ENCODE assay signal across 21 cellular contexts in genomic region chr13:90070837-90071525, GRCh38.
DNase-seq lines count a peak whose midpoint lies in the region; ATAC-seq, FAIRE-seq and TF ChIP-seq lines count a peak whose summit lies in the region.
"Had no signal": no experiment of that assay in that cellular context is flagged by ENCODE, and none has a peak within 500 bp of the region (broad histone marks: within the 10 kb centered on the region; RNA-seq: fewer than 3 reads in every experiment).

No MANE protein-coding gene starts in this region.

- DNase-seq in HepG2 (ENCODE audit: low spot score) (peak; percentile 71), right lobe of liver (no peak), HuH-7.5 (ENCODE audit: low spot score) (peak; percentile 4), hepatocyte (ENCODE audit: low spot score) (peak; percentile 9), D341Med (ENCODE audit: low spot score) (no peak), amniotic stem cell (lab: John Stamatoyannopoulos, UW) (no peak)
- DNase-seq: AML-193; Calu3; CD4-positive, alpha-beta memory T cell; DMS79 treated with DMSO at 0.1 percent for 48 hours; GF-D8; H7; HFFc6; IMR-90; KG1 had no signal

- WGBS in HepG2 (ENCODE audit: low lambda C conversion rate) = 2% methylated on average over 4 of the region's 4 CpGs
- WGBS in right lobe of liver (ENCODE audit: insufficient coverage, low coverage, low lambda C conversion rate, missing lambda C conversion rate) = 19% methylated on average over 4 of the region's 4 CpGs
- 69% methylated on average over 4 of the region's 4 CpGs for WGBS in hepatocyte (ENCODE audit: low lambda C conversion rate, missing lambda C conversion rate)

- CTCF ChIA-PET in HepG2 (lab: Yijun Ruan, JAX; ENCODE audit: low intra/inter-chr PET ratio, low total read pairs) = no interaction called here

- ATAC-seq in HepG2 (peak; percentile 92), right lobe of liver (no peak), HG02981 (IDR thresholded peaks at IDR 0.05; ENCODE audit: unreplicated experiment) (no peak)
- ATAC-seq: A549, GM23338, HCT116 had no signal

- TF ChIP-seq CTCF in HepG2 (CRISPR knock-in tag; IDR thresholded peaks at IDR 0.05) = no peak
- no peak for TF ChIP-seq CTCF in right lobe of liver (IDR thresholded peaks at IDR 0.05)
- TF ChIP-seq CTCF in hepatocyte (IDR thresholded peaks at IDR 0.05; ENCODE audit: poor library complexity) = no peak

- H3K4me2 ChIP-seq in HepG2 (ENCODE audit: low read depth, low read length) (peak overlapping the region; percentile 25; the same call in 1 of the 2 replicates), hepatocyte (no peak overlapping the region)
- H3K4me2 ChIP-seq: A549, BLaER1, GM23338 had no signal

- TF ChIP-seq POLR2A in HepG2 (IDR thresholded peaks at IDR 0.05; ENCODE audit: insufficient read depth in 1 of 2, low read depth in 2 of 2, low read length in 2 of 2) = no peak
- no peak for TF ChIP-seq POLR2A in right lobe of liver (IDR thresholded peaks at IDR 0.05)

- no peak overlapping the region for H2AFZ ChIP-seq in HepG2 (ENCODE audit: low read length)
- no peak overlapping the region for H2AFZ ChIP-seq in hepatocyte
- H2AFZ ChIP-seq: GM23338 had no signal

- TF ChIP-seq EP300 in HepG2 (IDR thresholded peaks at IDR 0.05; ENCODE audit: low read depth in 2 of 2, low read length in 2 of 2) (no peak; a peak in 1 of 4 replicates), HepG2 (CRISPR knock-in tag; IDR thresholded peaks at IDR 0.05; ENCODE audit: borderline replicate concordance) (no peak)

- BruUV-seq in HepG2 (replicated peaks; lab: Mats Ljungman, UMichigan) = no TSS peak

- in situ Hi-C loops in HepG2 (cut with HindIII; ENCODE audit: extremely low pct_ligation_motif_present, low pct_unique_long_range_greater_than_20kb) = no loop called here

- H3K9me3 ChIP-seq in HepG2 (ENCODE audit: low read length) (peaks cover 7% of the 10 kb centered on the region; the same call in 1 of the 2 replicates), right lobe of liver (no peaks in the 10 kb centered on the region), hepatocyte (ENCODE audit: low read depth) (no peaks in the 10 kb centered on the region)
- H3K9me3 ChIP-seq: A549, BLaER1 had no signal

- H3K27me3 ChIP-seq in HepG2 (ENCODE audit: control insufficient read depth in 1 of 2, insufficient read depth in 2 of 2, low read length in 2 of 2) (no peaks in the 10 kb centered on the region), right lobe of liver (no peaks in the 10 kb centered on the region), hepatocyte (no peaks in the 10 kb centered on the region)
- H3K27me3 ChIP-seq: BLaER1 had no signal

- peaks cover 12% of the 10 kb centered on the region for H3K4me1 ChIP-seq in HepG2 (ENCODE audit: insufficient read depth, low read length)
- no peaks in the 10 kb centered on the region for H3K4me1 ChIP-seq in right lobe of liver
- no peaks in the 10 kb centered on the region for H3K4me1 ChIP-seq in hepatocyte (ENCODE audit: insufficient read depth)
- H3K4me1 ChIP-seq: A549 had no signal

- H4K20me1 ChIP-seq in HepG2 (ENCODE audit: insufficient read depth, low read length) (no peaks in the 10 kb centered on the region), hepatocyte (ENCODE audit: insufficient read depth, poor library complexity, severe bottlenecking) (no peaks in the 10 kb centered on the region)
- H4K20me1 ChIP-seq: BLaER1 had no signal

- POLR2A ChIA-PET in HepG2 (lab: Yijun Ruan, JAX) = no interaction called here

- TF ChIP-seq RAD21 in HepG2 (CRISPR knock-in tag; IDR thresholded peaks at IDR 0.05) = no peak

- intact Hi-C loops in HepG2 (cut with micrococcal nuclease; ENCODE audit: unreplicated experiment) (loop anchor here (1.0 kb wide), 1 partner anchor 795 kb away; no protein-coding TSS in a partner anchor), right lobe of liver (cut with DNase I) (no loop called here)

- H3K36me3 ChIP-seq in HepG2 (replicated peaks in 1 of 2; ENCODE audit: control insufficient read depth in 1 of 2, insufficient read depth in 2 of 2, low read length in 2 of 2) (no peaks in the 10 kb centered on the region), right lobe of liver (no peaks in the 10 kb centered on the region), hepatocyte (replicated peaks; ENCODE audit: insufficient read depth, low read depth) (no peaks in the 10 kb centered on the region)
- H3K36me3 ChIP-seq: BLaER1 had no signal

- FAIRE-seq in HepG2 (lab: Jason Lieb, UNC) = no peak
- FAIRE-seq: A549 had no signal

- no peaks in the 10 kb centered on the region for H3K9me2 ChIP-seq in hepatocyte (replicated peaks; ENCODE audit: insufficient read depth)

- H3K4me3 ChIP-seq in HepG2 (replicated peaks in 1 of 3; ENCODE audit: insufficient read depth in 1 of 3, low read depth in 2 of 3, low read length in 3 of 3) = no peak overlapping the region
- H3K4me3 ChIP-seq in right lobe of liver = no peak overlapping the region
- H3K4me3 ChIP-seq in hepatocyte = no peak overlapping the region
- H3K4me3 ChIP-seq: A549, BLaER1, GM23338 had no signal

- no peaks in the 10 kb centered on the region for H3K79me2 ChIP-seq in HepG2 (ENCODE audit: insufficient read depth, low read length)
- H3K79me2 ChIP-seq in hepatocyte = no peaks in the 10 kb centered on the region

- H3K27ac ChIP-seq in HepG2 (ENCODE audit: extremely low read length, insufficient read depth, low read length) = peak overlapping the region; percentile 16
- H3K27ac ChIP-seq in right lobe of liver = no peak overlapping the region
- no peak overlapping the region for H3K27ac ChIP-seq in hepatocyte
- H3K27ac ChIP-seq: 22Rv1, A549, BLaER1 had no signal

- no peak overlapping the region for H3K9ac ChIP-seq in HepG2 (ENCODE audit: insufficient read depth, low read depth, low read length)
- H3K9ac ChIP-seq: BLaER1 had no signal

TF ChIP-seq in HepG2, 621 proteins besides CTCF, POLR2A, EP300 and RAD21 (continues in another document):
- TF ChIP-seq FOXC1 (CRISPR knock-in tag; IDR thresholded peaks at IDR 0.05; ENCODE audit: borderline replicate concordance) = no peak
- TF ChIP-seq NR3C1 (CRISPR knock-in tag; IDR thresholded peaks at IDR 0.05) = no peak
- no peak for TF ChIP-seq SP1 (IDR thresholded peaks at IDR 0.05)
- TF ChIP-seq SP1 (CRISPR knock-in tag; IDR thresholded peaks at IDR 0.05) = no peak
- no peak for TF ChIP-seq ZNF816 (CRISPR knock-in tag; IDR thresholded peaks at IDR 0.05; ENCODE audit: borderline replicate concordance)
- no peak for TF ChIP-seq MXI1 (IDR thresholded peaks at IDR 0.05; ENCODE audit: borderline replicate concordance, low read depth, low read length)
- 0 out of 2 replicates have a peak, but pooled peaks have one; percentile 23 for TF ChIP-seq ZNF331 (CRISPR knock-in tag; IDR thresholded peaks at IDR 0.05)
- no peak for TF ChIP-seq PRPF4 (IDR thresholded peaks at IDR 0.05; ENCODE audit: low read depth, low read length, poor library complexity, severe bottlenecking)
- TF ChIP-seq ZNF501 (CRISPR knock-in tag; IDR thresholded peaks at IDR 0.05) = no peak
- TF ChIP-seq BHLHE40 (IDR thresholded peaks at IDR 0.05; ENCODE audit: low read length) = no peak
- peak; percentile 80 for TF ChIP-seq CEBPB (IDR thresholded peaks at IDR 0.05; ENCODE audit: borderline replicate concordance, low read depth, low read length)
- no peak for TF ChIP-seq ZNF652 (CRISPR knock-in tag; IDR thresholded peaks at IDR 0.05; ENCODE audit: borderline replicate concordance, low read depth)
- TF ChIP-seq USF2 (IDR thresholded peaks at IDR 0.05; ENCODE audit: low read depth, low read length) = no peak
- no peak for TF ChIP-seq USF2 (CRISPR knock-in tag; IDR thresholded peaks at IDR 0.05; ENCODE audit: borderline replicate concordance)

Comparison
In these comparisons a context has a peak if more than half of its experiments do, and no peak if none do; other contexts are left out.
1. DNase-seq: peak in HepG2 (single experiment), HuH-7.5 (single experiment) and hepatocyte (single experiment); none in right lobe of liver (0 of 3), D341Med (single experiment) and amniotic stem cell (single experiment).